In genomic region chr11:62127941-62128770, GRCh38 we compare ENCODE assay signal across 18 cellular contexts.
"Had no signal": no experiment of that assay in that cellular context is flagged by ENCODE, and none has a peak within 500 bp of the region (broad histone marks: within the 10 kb centered on the region; RNA-seq: fewer than 3 reads in every experiment).

No MANE protein-coding gene starts in this region.

- H3K27ac Mint-ChIP-seq: activated B cell treated with CpG ODN at 0.5 μM for 24 hours; dendritic cell treated with granulocyte-macrophage colony-stimulating factor and Interleukin-4, amounts not matched to agents 40 ng/mL and 50 ng/mL, for 4 days; immature natural killer cell; stimulated activated naive CD8-positive, alpha-beta T cell treated with anti-CD3 and anti-CD28 coated beads, Interleukin-15, Interleukin-2, amounts not matched to agents 100 ng/mL and 50 ng/mL, for 24 hours had no signal

- ATAC-seq: activated T-cell treated with anti-CD3 and anti-CD28 coated beads, Interleukin-2, amount 50 U/mL, for 4 hours; left ventricle myocardium superior; mucosa of descending colon; upper lobe of right lung had no signal

- H3K27me3 ChIP-seq: ascending aorta, neutrophil, upper lobe of right lung had no signal

- H3K27ac ChIP-seq: ascending aorta, neutrophil, parathyroid adenoma, upper lobe of right lung had no signal

- H3K4me3 Mint-ChIP-seq: activated B cell treated with CpG ODN at 0.5 μM for 24 hours; activated T-cell treated with anti-CD3 and anti-CD28 coated beads, Interleukin-2, amount 50 U/mL, for 4 hours; dendritic cell treated with granulocyte-macrophage colony-stimulating factor and Interleukin-4, amounts not matched to agents 40 ng/mL and 50 ng/mL, for 4 days; immature natural killer cell; stimulated activated naive CD8-positive, alpha-beta T cell treated with anti-CD3 and anti-CD28 coated beads, Interleukin-15, Interleukin-2, amounts not matched to agents 100 ng/mL and 50 ng/mL, for 24 hours had no signal

- DNase-seq: activated B cell treated with CpG ODN at 0.5 μM for 24 hours; activated CD4-positive, alpha-beta T cell treated with anti-CD3 and anti-CD28 coated beads for 4 hours; activated CD8-positive, alpha-beta memory T cell treated with anti-CD3 and anti-CD28 coated beads, Interleukin-2, amount 50 U/mL, for 4 hours; activated naive CD4-positive, alpha-beta T cell treated with anti-CD3 and anti-CD28 coated beads, Interleukin-2, amount 50 U/mL, for 16 hours; activated T-cell treated with anti-CD3 and anti-CD28 coated beads, Interleukin-2, amount 50 U/mL, for 4 hours; effector CD8-positive, alpha-beta T cell; immature natural killer cell; left ventricle myocardium superior; mucosa of descending colon; naive B cell; stimulated activated CD4-positive, alpha-beta T cell treated with anti-CD3 and anti-CD28 coated beads, Interleukin-12 subunit alpha, Interleukin-12 subunit beta, amount 100 ng/mL, for 4 hours; stimulated activated CD4-positive, alpha-beta T cell treated with anti-CD3 and anti-CD28 coated beads, Interleukin-1b, Interleukin-23, amount 100 ng/mL, for 48 hours had no signal

- H3K27me3 Mint-ChIP-seq: activated B cell treated with CpG ODN at 0.5 μM for 24 hours; dendritic cell treated with granulocyte-macrophage colony-stimulating factor and Interleukin-4, amounts not matched to agents 40 ng/mL and 50 ng/mL, for 4 days; naive B cell; stimulated activated naive CD8-positive, alpha-beta T cell treated with anti-CD3 and anti-CD28 coated beads, Interleukin-15, Interleukin-2, amounts not matched to agents 100 ng/mL and 50 ng/mL, for 24 hours had no signal

- H3K9me3 ChIP-seq: ascending aorta, mucosa of descending colon, neutrophil, upper lobe of right lung had no signal

- H3K9me3 Mint-ChIP-seq: activated B cell treated with CpG ODN at 0.5 μM for 24 hours; activated T-cell treated with anti-CD3 and anti-CD28 coated beads, Interleukin-2, amount 50 U/mL, for 4 hours; dendritic cell treated with granulocyte-macrophage colony-stimulating factor and Interleukin-4, amounts not matched to agents 40 ng/mL and 50 ng/mL, for 4 days; immature natural killer cell; naive B cell; stimulated activated naive CD8-positive, alpha-beta T cell treated with anti-CD3 and anti-CD28 coated beads, Interleukin-15, Interleukin-2, amounts not matched to agents 100 ng/mL and 50 ng/mL, for 24 hours had no signal

- H3K4me3 ChIP-seq: ascending aorta, mucosa of descending colon, upper lobe of right lung had no signal
